Comparison of ENCODE assay signal across 9 cellular contexts in genomic region chr12:94405378-94406116, GRCh38. TPM values are rescaled to one million over a fixed set of nuclear protein-coding genes. Genes with fewer than 3 reads are reported as not detected.
DNase-seq lines count a peak whose midpoint lies in the region; ATAC-seq lines count a peak whose summit lies in the region.
"Had no signal": no experiment of that assay in that cellular context is flagged by ENCODE, and none has a peak within 500 bp of the region (broad histone marks: within the 10 kb centered on the region; RNA-seq: fewer than 3 reads in every experiment).

No MANE protein-coding gene starts in this region.

- peak; percentile 84 for ATAC-seq in HG02642 (IDR thresholded peaks at IDR 0.05; ENCODE audit: poor library complexity, unreplicated experiment)
- ATAC-seq in activated T-helper 17 cell treated with anti-CD3 and anti-CD28 coated beads, Interleukin-2, amount 50 U/mL, for 72 hours (replicated peaks): peak; percentile 73
- peak; percentile 78 for ATAC-seq in stimulated activated memory B cell treated with anti-CD40 and anti-IgM and Interleukin-4, amounts not matched to agents 10 μg/mL and 1 μg/mL and 100 μg/mL, for 72 hours
- ATAC-seq: A549 had no signal

- peaks cover 31% of the 10 kb centered on the region for H3K36me3 Mint-ChIP-seq in activated CD4-positive, alpha-beta T cell treated with anti-CD3 and anti-CD28 coated beads, Interleukin-2, amount 10 ng/mL, durations not matched to agents 24 days and 14 days (ENCODE audit: low read depth)
- peaks cover 28% of the 10 kb centered on the region for H3K36me3 Mint-ChIP-seq in activated T-helper 17 cell treated with anti-CD3 and anti-CD28 coated beads, Interleukin-2, amount 50 U/mL, for 72 hours (ENCODE audit: low read depth)
- peaks cover 30% of the 10 kb centered on the region for H3K36me3 Mint-ChIP-seq in stimulated activated memory B cell treated with anti-CD40 and anti-IgM and Interleukin-4, amounts not matched to agents 10 μg/mL and 1 μg/mL and 100 μg/mL, for 72 hours

- peak overlapping the region; percentile 40 for H3K27ac Mint-ChIP-seq in activated CD4-positive, alpha-beta T cell treated with anti-CD3 and anti-CD28 coated beads, Interleukin-2, amount 10 ng/mL, durations not matched to agents 24 days and 14 days
- H3K27ac Mint-ChIP-seq in activated T-helper 17 cell treated with anti-CD3 and anti-CD28 coated beads, Interleukin-2, amount 50 U/mL, for 72 hours: peak overlapping the region; percentile 78
- peak overlapping the region; percentile 76 for H3K27ac Mint-ChIP-seq in stimulated activated memory B cell treated with anti-CD40 and anti-IgM and Interleukin-4, amounts not matched to agents 10 μg/mL and 1 μg/mL and 100 μg/mL, for 72 hours

- intact Hi-C loops in activated CD4-positive, alpha-beta T cell treated with anti-CD3 and anti-CD28 coated beads, Interleukin-2, amount 10 ng/mL, durations not matched to agents 24 days and 14 days (cut with micrococcal nuclease): no loop called here

- peaks cover 11% of the 10 kb centered on the region for H3K4me1 Mint-ChIP-seq in activated CD4-positive, alpha-beta T cell treated with anti-CD3 and anti-CD28 coated beads, Interleukin-2, amount 10 ng/mL, durations not matched to agents 24 days and 14 days
- peaks cover 17% of the 10 kb centered on the region for H3K4me1 Mint-ChIP-seq in activated T-helper 17 cell treated with anti-CD3 and anti-CD28 coated beads, Interleukin-2, amount 50 U/mL, for 72 hours
- peaks cover 20% of the 10 kb centered on the region for H3K4me1 Mint-ChIP-seq in stimulated activated memory B cell treated with anti-CD40 and anti-IgM and Interleukin-4, amounts not matched to agents 10 μg/mL and 1 μg/mL and 100 μg/mL, for 72 hours

- no peaks in the 10 kb centered on the region for H3K27me3 Mint-ChIP-seq in activated CD4-positive, alpha-beta T cell treated with anti-CD3 and anti-CD28 coated beads, Interleukin-2, amount 10 ng/mL, durations not matched to agents 24 days and 14 days
- no peaks in the 10 kb centered on the region for H3K27me3 Mint-ChIP-seq in activated T-helper 17 cell treated with anti-CD3 and anti-CD28 coated beads, Interleukin-2, amount 50 U/mL, for 72 hours
- no peaks in the 10 kb centered on the region for H3K27me3 Mint-ChIP-seq in stimulated activated memory B cell treated with anti-CD40 and anti-IgM and Interleukin-4, amounts not matched to agents 10 μg/mL and 1 μg/mL and 100 μg/mL, for 72 hours

- peaks cover 7% of the 10 kb centered on the region for H3K9me3 Mint-ChIP-seq in activated CD4-positive, alpha-beta T cell treated with anti-CD3 and anti-CD28 coated beads, Interleukin-2, amount 10 ng/mL, durations not matched to agents 24 days and 14 days
- H3K9me3 Mint-ChIP-seq in activated T-helper 17 cell treated with anti-CD3 and anti-CD28 coated beads, Interleukin-2, amount 50 U/mL, for 72 hours: no peaks in the 10 kb centered on the region
- no peaks in the 10 kb centered on the region for H3K9me3 Mint-ChIP-seq in stimulated activated memory B cell treated with anti-CD40 and anti-IgM and Interleukin-4, amounts not matched to agents 10 μg/mL and 1 μg/mL and 100 μg/mL, for 72 hours

- peak overlapping the region; percentile 49 for H3K4me3 Mint-ChIP-seq in activated CD4-positive, alpha-beta T cell treated with anti-CD3 and anti-CD28 coated beads, Interleukin-2, amount 10 ng/mL, durations not matched to agents 24 days and 14 days
- peak overlapping the region; percentile 57 for H3K4me3 Mint-ChIP-seq in activated T-helper 17 cell treated with anti-CD3 and anti-CD28 coated beads, Interleukin-2, amount 50 U/mL, for 72 hours
- peak overlapping the region; percentile 48 for H3K4me3 Mint-ChIP-seq in stimulated activated memory B cell treated with anti-CD40 and anti-IgM and Interleukin-4, amounts not matched to agents 10 μg/mL and 1 μg/mL and 100 μg/mL, for 72 hours

- DNase-seq in activated CD4-positive, alpha-beta T cell treated with anti-CD3 and anti-CD28 coated beads, Interleukin-2, amount 10 ng/mL, durations not matched to agents 24 days and 14 days: no peak
- DNase-seq in activated CD4-positive, alpha-beta T cell treated with anti-CD3 and anti-CD28 coated beads for 48 hours: no peak
- DNase-seq in middle frontal gyrus (ENCODE audit: extremely low spot score, low spot score) (no peak), NCI-H187 treated with DMSO at 0.1 percent for 48 hours (lab: John Stamatoyannopoulos, UW) (no peak)
- no peak for DNase-seq in activated CD4-positive, alpha-beta T cell treated with anti-CD3 and anti-CD28 coated beads, Interleukin-2, amount 50 U/mL, for 4 hours

RNA-seq across cellular contexts. Expression of gene CEP83, which starts 54.1 kb away (rescaled TPM):
- 36.9 and 38.7 TPM in 2 replicates for total RNA-seq in activated CD4-positive, alpha-beta T cell treated with anti-CD3 and anti-CD28 coated beads, Interleukin-2, amount 10 ng/mL, durations not matched to agents 24 days and 14 days
- 10 to 100 TPM; 22.0 to 23.9 TPM for total RNA-seq in activated T-helper 17 cell treated with anti-CD3 and anti-CD28 coated beads, Interleukin-2, amount 50 U/mL, for 72 hours
